Comparison of ENCODE assay signal across 19 cellular contexts in the genomic region with DNA sequence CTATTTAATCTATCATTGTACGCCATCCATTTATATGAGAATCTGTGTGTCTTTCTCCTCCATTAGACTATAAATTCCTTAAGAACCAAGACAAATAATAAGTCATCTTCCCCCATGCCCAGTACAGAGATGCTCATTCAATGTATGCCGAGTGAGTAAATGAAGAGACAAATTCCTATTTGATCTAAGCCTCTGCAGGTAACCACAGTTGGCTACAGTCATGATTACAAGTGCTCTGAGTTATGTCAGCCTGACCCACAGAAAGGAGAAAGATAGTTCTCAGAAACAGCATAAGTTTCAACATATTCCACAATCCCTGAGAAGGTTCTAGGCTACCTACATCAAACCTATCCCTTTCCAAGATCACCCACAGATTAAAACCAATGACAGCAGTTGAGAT.
"Had no signal": no experiment of that assay in that cellular context is flagged by ENCODE, and none has a peak within 500 bp of the region (broad histone marks: within the 10 kb centered on the region; RNA-seq: fewer than 3 reads in every experiment).

No MANE protein-coding gene starts in this region.

- H3K27ac ChIP-seq: coronary artery, gastrocnemius medialis, heart right ventricle, parathyroid adenoma, transverse colon had no signal

- H3K27me3 ChIP-seq: ascending aorta, gastrocnemius medialis, heart right ventricle, transverse colon had no signal

- ATAC-seq: activated CD4-positive, CD25-positive, alpha-beta regulatory T cell treated with anti-CD3 and anti-CD28 coated beads, Interleukin-2, amount 50 U/mL, for 24 hours; activated naive CD8-positive, alpha-beta T cell treated with anti-CD3 and anti-CD28 coated beads, Interleukin-2, amount 50 U/mL, for 24 hours; gastrocnemius medialis; heart right ventricle; mucosa of descending colon; naive thymus-derived CD8-positive, alpha-beta T cell; stimulated activated naive B cell treated with anti-CD40 and anti-IgM and Interleukin-4, amounts not matched to agents 10 μg/mL and 1 μg/mL and 100 μg/mL, for 72 hours had no signal

- DNase-seq: activated CD4-positive, alpha-beta T cell treated with anti-CD3 and anti-CD28 coated beads, Interleukin-2, amount 50 U/mL, for 1 hour; activated naive CD4-positive, alpha-beta T cell treated with anti-CD3 and anti-CD28 coated beads for 36 hours; activated naive CD8-positive, alpha-beta T cell treated with anti-CD3 and anti-CD28 coated beads, Interleukin-2, amount 50 U/mL, for 24 hours; caudate nucleus; gastrocnemius medialis; heart right ventricle; mucosa of descending colon; naive thymus-derived CD8-positive, alpha-beta T cell; retina; stimulated activated CD4-positive, alpha-beta T cell treated with anti-CD3 and anti-CD28 coated beads, Interleukin-15, amount 100 ng/mL, for 24 hours; stimulated activated CD4-positive, alpha-beta T cell treated with anti-CD3 and anti-CD28 coated beads, Interleukin-4, amount 100 ng/mL, for 1 hour; stimulated activated naive B cell treated with anti-CD40 and anti-IgM and Interleukin-4, amounts not matched to agents 10 μg/mL and 1 μg/mL and 100 μg/mL, for 72 hours; substantia nigra; T-helper 9 cell; transverse colon had no signal

- H3K4me3 ChIP-seq: ascending aorta, coronary artery, gastrocnemius medialis, heart right ventricle, mucosa of descending colon, transverse colon had no signal

- H3K9ac ChIP-seq: parathyroid adenoma had no signal

- H3K4me1 ChIP-seq: parathyroid adenoma had no signal

- H3K9me3 ChIP-seq: ascending aorta, gastrocnemius medialis, heart right ventricle, mucosa of descending colon, transverse colon had no signal

- H2AFZ ChIP-seq: parathyroid adenoma had no signal

- H3K36me3 ChIP-seq: ascending aorta, gastrocnemius medialis, heart right ventricle, transverse colon had no signal
